Comparison of ENCODE assay signal across 16 cellular contexts in the genomic region with DNA sequence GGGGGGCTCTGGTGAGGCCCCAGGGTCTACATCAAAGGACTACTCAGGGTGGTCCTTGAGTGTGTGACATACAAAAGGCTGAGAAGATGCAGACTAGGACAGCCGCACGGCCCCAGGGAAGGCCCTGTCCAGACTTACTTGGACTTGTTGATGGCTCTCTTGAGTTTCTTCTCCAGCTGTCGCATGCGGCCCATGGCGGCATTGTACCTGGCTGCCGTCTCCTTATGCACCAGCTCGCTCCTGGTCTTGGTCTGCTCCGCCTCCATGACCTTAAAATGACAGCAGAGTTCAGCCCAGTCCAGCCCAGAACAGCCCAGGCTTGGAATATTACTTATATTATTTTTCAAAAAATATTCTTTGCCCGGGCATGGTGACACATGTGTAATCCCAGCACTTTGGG. TPM values are rescaled to one million over a fixed set of nuclear protein-coding genes. Genes with fewer than 3 reads are reported as not detected.
DNase-seq lines count a peak whose midpoint lies in the region; ATAC-seq, FAIRE-seq and TF ChIP-seq lines count a peak whose summit lies in the region.
"Had no signal": no experiment of that assay in that cellular context is flagged by ENCODE, and none has a peak within 500 bp of the region (broad histone marks: within the 10 kb centered on the region; RNA-seq: fewer than 3 reads in every experiment).

No MANE protein-coding gene starts in this region.

- 93% methylated on average over 9 of the region's 9 CpGs for WGBS in HepG2 (ENCODE audit: low lambda C conversion rate)
- 100% methylated on average over 1 of the region's 9 CpGs for WGBS in right lobe of liver (ENCODE audit: insufficient coverage, low coverage, low lambda C conversion rate, missing lambda C conversion rate)
- 94% methylated on average over 9 of the region's 9 CpGs for WGBS in K562 (ENCODE audit: insufficient coverage, low coverage, missing lambda C conversion rate)

- in situ Hi-C loops in HepG2 (cut with HindIII; ENCODE audit: extremely low pct_ligation_motif_present, low pct_unique_long_range_greater_than_20kb) (no loop called here), K562 (cut with MboI) (no loop called here)

- H3K4me1 Mint-ChIP-seq in osteocyte (ENCODE audit: unreplicated experiment) = no peaks in the 10 kb centered on the region
- H3K4me1 Mint-ChIP-seq: H9 had no signal

- H3K36me3 ChIP-seq in HepG2 (replicated peaks in 1 of 2; ENCODE audit: control insufficient read depth in 1 of 2, insufficient read depth in 2 of 2, low read length in 2 of 2) = no peaks in the 10 kb centered on the region
- H3K36me3 ChIP-seq in right lobe of liver = peaks cover 0 to 27% (median 4%) of the 10 kb centered on the region in 4 donors
- H3K36me3 ChIP-seq in K562 (ENCODE audit: control insufficient read depth, insufficient read depth, low read length) = peaks cover 42% of the 10 kb centered on the region; the same call in 2 of the 3 replicates
- H3K36me3 ChIP-seq: MG63 had no signal

- H2AFZ ChIP-seq in HepG2 (ENCODE audit: low read length) = no peak overlapping the region
- no peak overlapping the region for H2AFZ ChIP-seq in K562 (ENCODE audit: low read depth, low read length)
- H2AFZ ChIP-seq: PC-9 had no signal

- H3K27me3 ChIP-seq in HepG2 (ENCODE audit: control insufficient read depth in 1 of 2, insufficient read depth in 2 of 2, low read length in 2 of 2) (no peaks in the 10 kb centered on the region), right lobe of liver (no peaks in the 10 kb centered on the region), K562 (ENCODE audit: control insufficient read depth in 2 of 2, insufficient read depth in 2 of 2, low read length in 2 of 2) (no peaks in the 10 kb centered on the region)
- H3K27me3 ChIP-seq: MG63 had no signal

- no peak for TF ChIP-seq POLR2A in HepG2 (IDR thresholded peaks at IDR 0.05; ENCODE audit: insufficient read depth in 1 of 2, low read depth in 2 of 2, low read length in 2 of 2)
- TF ChIP-seq POLR2A in right lobe of liver (IDR thresholded peaks at IDR 0.05) = no peak
- no peak for TF ChIP-seq POLR2A in K562 (conservative IDR thresholded peaks at IDR 0.05)

- BruUV-seq in HepG2 (replicated peaks; lab: Mats Ljungman, UMichigan) = no TSS peak
- BruUV-seq in K562 (replicated peaks; lab: Mats Ljungman, UMichigan) = no TSS peak

- no peaks in the 10 kb centered on the region for H3K9me3 Mint-ChIP-seq in osteocyte (ENCODE audit: unreplicated experiment)
- H3K9me3 Mint-ChIP-seq: H9 had no signal

- CTCF ChIA-PET in HepG2 (lab: Yijun Ruan, JAX; ENCODE audit: low intra/inter-chr PET ratio, low total read pairs) (no interaction called here), K562 (lab: Yijun Ruan, JAX; ENCODE audit: low intra/inter-chr PET ratio) (no interaction called here)

- no peak overlapping the region for H3K27ac Mint-ChIP-seq in osteocyte (ENCODE audit: unreplicated experiment)

- no peak overlapping the region for H3K9ac ChIP-seq in HepG2 (ENCODE audit: insufficient read depth, low read depth, low read length)
- H3K9ac ChIP-seq in K562 (ENCODE audit: insufficient read depth in 1 of 2, low read depth in 2 of 2, low read length in 2 of 2) = no peak overlapping the region

- no peak for TF ChIP-seq EP300 in HepG2 (IDR thresholded peaks at IDR 0.05; ENCODE audit: low read depth in 2 of 2, low read length in 2 of 2)
- no peak for TF ChIP-seq EP300 in HepG2 (CRISPR knock-in tag; IDR thresholded peaks at IDR 0.05; ENCODE audit: borderline replicate concordance)
- no peak for TF ChIP-seq EP300 in K562 (IDR thresholded peaks at IDR 0.05; ENCODE audit: low read length)

- ATAC-seq in HepG2 = 0 out of 3 replicates have a peak, but pooled peaks have one; percentile 3
- no peak for ATAC-seq in right lobe of liver
- ATAC-seq in K562 = no peak

- FAIRE-seq in HepG2 (lab: Jason Lieb, UNC) (no peak), K562 (lab: Jason Lieb, UNC) (no peak)

- DNase-seq in HepG2 (ENCODE audit: low spot score) (no peak), right lobe of liver (no peak), K562 (ENCODE audit: extremely low read depth in 1 of 4, low spot score in 3 of 4) (no peak), osteocyte (ENCODE audit: extremely low spot score, unreplicated experiment) (peak; percentile 77), cerebellum (ENCODE audit: low spot score) (no peak), SHP77 treated with DMSO at 0.1 percent for 48 hours (lab: John Stamatoyannopoulos, UW) (no peak), middle frontal gyrus (ENCODE audit: extremely low spot score, low spot score) (no peak)
- DNase-seq: Caco-2, DMS53, H9, MG63, NCI-H1092 treated with DMSO at 0.1 percent for 48 hours, NCI-H187 treated with DMSO at 0.1 percent for 48 hours, NCI-H2171, NCI-H774, PC-9 had no signal

- intact Hi-C loops in HepG2 (cut with micrococcal nuclease; ENCODE audit: unreplicated experiment) (no loop called here), right lobe of liver (cut with DNase I) (loop anchor here in 1 of 2 donors (10.0 kb wide), 1 partner anchor 57 kb away; a partner anchor contains a TSS), K562 (cut with micrococcal nuclease) (no loop called here)

- H3K9me3 ChIP-seq in HepG2 (ENCODE audit: low read length) = no peaks in the 10 kb centered on the region
- H3K9me3 ChIP-seq in right lobe of liver = no peaks in the 10 kb centered on the region
- H3K9me3 ChIP-seq in K562 (replicated peaks; ENCODE audit: control insufficient read depth, insufficient read depth, low read depth, low read length) = no peaks in the 10 kb centered on the region
- H3K9me3 ChIP-seq: Caco-2, MG63 had no signal

- H3K4me3 ChIP-seq in HepG2 (replicated peaks in 1 of 3; ENCODE audit: insufficient read depth in 1 of 3, low read depth in 2 of 3, low read length in 3 of 3) (no peak overlapping the region), right lobe of liver (no peak overlapping the region), K562 (no peak overlapping the region)
- H3K4me3 ChIP-seq: MG63, PC-9 had no signal

- H3K27ac ChIP-seq in HepG2 (ENCODE audit: extremely low read length, insufficient read depth, low read length) (no peak overlapping the region), right lobe of liver (no peak overlapping the region), K562 (ENCODE audit: extremely low read depth, low read depth, low read length) (no peak overlapping the region)
- H3K27ac ChIP-seq: PC-9 had no signal

- H3K79me2 ChIP-seq in HepG2 (ENCODE audit: insufficient read depth, low read length) (no peaks in the 10 kb centered on the region), K562 (ENCODE audit: control insufficient read depth, insufficient read depth, low read length) (no peaks in the 10 kb centered on the region)

- TF ChIP-seq RAD21 in HepG2 (CRISPR knock-in tag; IDR thresholded peaks at IDR 0.05) (no peak), K562 (CRISPR knock-in tag; conservative IDR thresholded peaks at IDR 0.05 in 1 of 2, IDR thresholded peaks at IDR 0.05 in 1 of 2) (no peak)

- TF ChIP-seq CTCF in HepG2 (CRISPR knock-in tag; IDR thresholded peaks at IDR 0.05) (no peak), right lobe of liver (IDR thresholded peaks at IDR 0.05) (no peak), K562 (IDR thresholded peaks at IDR 0.05 in 2 of 3, conservative IDR thresholded peaks at IDR 0.05 in 1 of 3; ENCODE audit: insufficient read depth in 2 of 3, low read depth in 1 of 3, low read length in 3 of 3) (no peak), osteocyte (IDR thresholded peaks at IDR 0.05) (no peak)

- no peaks in the 10 kb centered on the region for H3K4me1 ChIP-seq in HepG2 (ENCODE audit: insufficient read depth, low read length)
- H3K4me1 ChIP-seq in right lobe of liver = no peaks in the 10 kb centered on the region
- H3K4me1 ChIP-seq in K562 (replicated peaks in 1 of 2; ENCODE audit: control insufficient read depth in 2 of 2, insufficient read depth in 2 of 2, low read length in 2 of 2) = no peaks in the 10 kb centered on the region; a peak in 1 of 5 replicates
- H3K4me1 ChIP-seq: Caco-2 had no signal

- POLR2A ChIA-PET in HepG2 (lab: Yijun Ruan, JAX) (no interaction called here), K562 (lab: Yijun Ruan, JAX) (interaction anchor here (1.1 kb wide), 1 partner anchor 10 kb away, joined by 3 read pairs; no protein-coding TSS in a partner anchor)

- H3K4me3 Mint-ChIP-seq in osteocyte (ENCODE audit: unreplicated experiment) = no peak overlapping the region
- H3K4me3 Mint-ChIP-seq: H9 had no signal

- no peaks in the 10 kb centered on the region for H3K9me1 ChIP-seq in K562 (ENCODE audit: control insufficient read depth, insufficient read depth, low read length)

- peaks cover 18% of the 10 kb centered on the region for H3K36me3 Mint-ChIP-seq in osteocyte (ENCODE audit: unreplicated experiment)

- H4K20me1 ChIP-seq in HepG2 (ENCODE audit: insufficient read depth, low read length) (no peaks in the 10 kb centered on the region), K562 (replicated peaks; ENCODE audit: control insufficient read depth, insufficient read depth, low read length) (no peaks in the 10 kb centered on the region; the same call in 1 of the 2 replicates)

- H3K4me2 ChIP-seq in HepG2 (ENCODE audit: low read depth, low read length) (no peak overlapping the region), K562 (ENCODE audit: insufficient read depth, low read length) (no peak overlapping the region)
- H3K4me2 ChIP-seq: PC-9 had no signal

- no peaks in the 10 kb centered on the region for H3K27me3 Mint-ChIP-seq in osteocyte (ENCODE audit: unreplicated experiment)

RNA-seq across cellular contexts. Expression of a gene that starts 56.0 kb away (rescaled TPM):
- total RNA-seq in HepG2 (2016; rRNA removed; fragmentation: Illumina TruSeq; extraction: Trizol) (36.8 and 52.2 TPM in 2 replicates), right lobe of liver (10 to 100 TPM; 20.1 to 32.8 (median 23.1) TPM), K562 (2014; rRNA removed) (27.0 and 32.7 TPM in 2 replicates), K562 (2014; rRNA removed; fragmentation: Illumina TruSeq; extraction: Trizol) (33.4 and 35.3 TPM in 2 replicates), K562 (2015; rRNA removed; fragmentation: Illumina TruSeq; extraction: Trizol) (31.7 and 37.5 TPM in 2 replicates), K562 (2021) (42.6 and 42.7 TPM in 2 replicates), osteocyte (49.5 and 49.9 TPM in 2 replicates), cerebellum (59.7 TPM)
- 12.2 and 14.2 TPM in 2 replicates for total RNA-seq in HepG2 (2016; cell fraction: cytosol; rRNA removed; fragmentation: Illumina TruSeq; extraction: Trizol; ENCODE audit: low read depth)
- 37.8 and 54.6 TPM in 2 replicates for total RNA-seq in HepG2 (2016; cell fraction: insoluble cytoplasmic fraction; rRNA removed; fragmentation: Illumina TruSeq; extraction: Trizol)
- 23.6 and 27.6 TPM in 2 replicates for total RNA-seq in HepG2 (2016; cell fraction: membrane; rRNA removed; fragmentation: Illumina TruSeq; extraction: Trizol)
- total RNA-seq in HepG2 (2016; cell fraction: nucleus; rRNA removed; fragmentation: Illumina TruSeq; extraction: Trizol) = 45.6 and 49.6 TPM in 2 replicates
- polyA plus RNA-seq in HepG2 (2011; rRNA removed) (15.7 and 16.7 TPM in 2 replicates), K562 (2011; rRNA removed) (28.1 and 36.4 TPM in 2 replicates), K562 (2014; fragmentation: Illumina TruSeq; extraction: Trizol) (24.8 and 32.6 TPM in 2 replicates), K562 (2014; fragmentation: Nextera tagmentation; extraction: Ambion mirVana) (1 to 10 TPM; 6.5 to 10.0 TPM), K562 (2014; rRNA removed) (23.3 TPM in 2 replicates)
- polyA plus RNA-seq in HepG2 (2011; cell fraction: cytosol; rRNA removed) = 9.4 and 11.4 TPM in 2 replicates
- 36.9 and 46.1 TPM in 2 replicates for polyA plus RNA-seq in HepG2 (2011; cell fraction: nucleus; rRNA removed)
- polyA plus RNA-seq in HepG2 (2012) = 22.7 and 25.6 TPM in 2 replicates
- polyA plus RNA-seq in HepG2 (2016; cell fraction: cytosol; fragmentation: Illumina TruSeq; extraction: Trizol; ENCODE audit: low read depth) = 3.2 and 3.4 TPM in 2 replicates
- 35.3 and 39.5 TPM in 2 replicates for polyA plus RNA-seq in HepG2 (2016; cell fraction: insoluble cytoplasmic fraction; fragmentation: Illumina TruSeq; extraction: Trizol; ENCODE audit: low read depth)
- 11.5 and 11.8 TPM in 2 replicates for polyA plus RNA-seq in HepG2 (2016; cell fraction: membrane; fragmentation: Illumina TruSeq; extraction: Trizol; ENCODE audit: low read depth)
- 29.5 and 33.2 TPM in 2 replicates for polyA plus RNA-seq in HepG2 (2016; cell fraction: nucleus; fragmentation: Illumina TruSeq; extraction: Trizol; ENCODE audit: insufficient read depth, low read depth)
- 20.1 and 20.5 TPM in 2 replicates for polyA minus RNA-seq in HepG2 (2011; rRNA and poly(A)+ RNA removed; ENCODE audit: low replicate concordance)
- polyA minus RNA-seq in HepG2 (2011; cell fraction: cytosol; rRNA and poly(A)+ RNA removed) = 13.6 and 21.3 TPM in 2 replicates
- 94.9 and 101 TPM in 2 replicates for polyA minus RNA-seq in HepG2 (2011; cell fraction: nucleus; rRNA and poly(A)+ RNA removed)
- 37.7 and 89.2 TPM in 2 replicates for total RNA-seq in K562 (2011; cell fraction: chromatin; rRNA removed; ENCODE audit: low replicate concordance)
- 26.5 and 27.1 TPM in 2 replicates for total RNA-seq in K562 (2011; cell fraction: nucleolus; rRNA removed)
- total RNA-seq in K562 (2011; cell fraction: nucleoplasm; rRNA removed) = 32.0 and 50.1 TPM in 2 replicates
- polyA plus RNA-seq in K562 (2011; cell fraction: cytosol; rRNA removed) = 17.9 and 20.3 TPM in 2 replicates
- 29.4 and 33.3 TPM in 2 replicates for polyA plus RNA-seq in K562 (2011; cell fraction: nucleus; rRNA removed)
- polyA plus RNA-seq in K562 (2012) = 19.3 and 25.7 TPM in 2 replicates
- polyA minus RNA-seq in K562 (2011; rRNA and poly(A)+ RNA removed) = 50.3 and 54.6 TPM in 2 replicates
- 24.0 and 25.2 TPM in 2 replicates for polyA minus RNA-seq in K562 (2011; cell fraction: cytosol; rRNA and poly(A)+ RNA removed)
- 40.5 and 64.5 TPM in 2 replicates for polyA minus RNA-seq in K562 (2011; cell fraction: nucleus; rRNA and poly(A)+ RNA removed)
